ENCODE assay signal across 7 cellular contexts in genomic region chr4:167896260-167896659, GRCh38.
DNase-seq lines count a peak whose midpoint lies in the region; ATAC-seq, FAIRE-seq and TF ChIP-seq lines count a peak whose summit lies in the region.
"Not testable (repeated sequence)": the region's sequence is repeated elsewhere in the genome, so short reads cannot be mapped to it uniquely, and the experiment has no call there.

No MANE protein-coding gene starts in this region.

- H3K79me1 ChIP-seq in neuronal stem cell (ENCODE audit: low read depth, low read length): not testable (repeated sequence)

- H4K8ac ChIP-seq in neuronal stem cell (ENCODE audit: low read depth, low read length): not testable (repeated sequence)

- H3K4me3 Mint-ChIP-seq in endodermal cell: not testable (repeated sequence)

- H3K4ac ChIP-seq in neuronal stem cell (ENCODE audit: low read length): not testable (repeated sequence)

- H4K20me1 ChIP-seq in HCT116 (ENCODE audit: insufficient read depth): not testable (repeated sequence)

- BruUV-seq in HCT116 (replicated peaks; lab: Mats Ljungman, UMichigan): not testable (repeated sequence)

- not testable (repeated sequence) for TF ChIP-seq POLR2A in HCT116 (IDR thresholded peaks at IDR 0.05; ENCODE audit: borderline replicate concordance, extremely low read depth, insufficient read depth, insufficient read length); body of pancreas (IDR thresholded peaks at IDR 0.05); esophagus squamous epithelium (IDR thresholded peaks at IDR 0.05)

- CTCF ChIA-PET in HCT116 (lab: Charles Lee): not testable (repeated sequence)

- intact Hi-C loops in HCT116 (cut with micrococcal nuclease); body of pancreas (cut with DNase I); esophagus squamous epithelium (cut with DNase I): not testable (repeated sequence)

- H2AK5ac ChIP-seq in neuronal stem cell (ENCODE audit: low read depth, low read length): not testable (repeated sequence)

- not testable (repeated sequence) for H3K9me3 ChIP-seq in HCT116 (ENCODE audit: control insufficient read depth in 1 of 2, insufficient read depth in 1 of 2, low read depth in 1 of 2, low read length in 2 of 2); body of pancreas; endodermal cell (ENCODE audit: control insufficient read depth, low read length); esophagus squamous epithelium; mesodermal cell (ENCODE audit: control insufficient read depth, low read length); neuronal stem cell (replicated peaks in 1 of 2; ENCODE audit: control insufficient read depth in 2 of 2, insufficient read depth in 1 of 2, low read depth in 1 of 2, low read length in 2 of 2)

- 24 to 28% methylated on average over 3 of the region's 3 CpGs for WGBS in body of pancreas, 2 donors
- 89% methylated on average over 1 of the region's 3 CpGs; no CpG with 5 or more reads in 1 of the 2 experiments for WGBS in endodermal cell (ENCODE audit: insufficient coverage in 1 of 2, insufficient read length in 1 of 2), 2 experiments
- WGBS in esophagus squamous epithelium, 2 donors: 10 to 20% methylated on average over 3 of the region's 3 CpGs
- no CpG with 5 or more reads among the region's 3 CpGs for WGBS in mesodermal cell (ENCODE audit: insufficient coverage in 2 of 2), 2 experiments
- no CpG with 5 or more reads among the region's 3 CpGs for WGBS in neuronal stem cell (ENCODE audit: extremely low coverage in 2 of 2, insufficient read length in 2 of 2, insufficient replicate concordance in 1 of 2), 2 donors

- RAD21 ChIA-PET in HCT116 (lab: Charles Lee; ENCODE audit: low non-redundant PET in 1 of 2, low total read pairs in 2 of 2, uncharacterized antibody in 2 of 2, unreplicated experiment in 2 of 2): not testable (repeated sequence)

- H3K27me3 ChIP-seq in HCT116 (ENCODE audit: insufficient read depth, low read length); body of pancreas; endodermal cell (ENCODE audit: control insufficient read depth, insufficient read depth, low read length, poor library complexity, severe bottlenecking); esophagus squamous epithelium; neuronal stem cell (ENCODE audit: control insufficient read depth in 3 of 3, insufficient read depth in 3 of 3, low read depth in 1 of 3, low read length in 3 of 3): not testable (repeated sequence)

- H3K9ac ChIP-seq in HCT116 (ENCODE audit: low read length); endodermal cell (ENCODE audit: extremely low read depth, low read length, poor library complexity, severe bottlenecking); neuronal stem cell (ENCODE audit: low read depth, low read length, poor library complexity): not testable (repeated sequence)

- H4K91ac ChIP-seq in neuronal stem cell (ENCODE audit: low read depth, low read length, poor library complexity): not testable (repeated sequence)

- H3K23ac ChIP-seq in neuronal stem cell (ENCODE audit: low read depth, low read length, poor library complexity): not testable (repeated sequence)

- POLR2A ChIA-PET in HCT116 (lab: Charles Lee): not testable (repeated sequence)

- FAIRE-seq in RCC 7860 (lab: Jason Lieb, UNC): peak; percentile 4

- H3K27ac ChIP-seq in HCT116 (ENCODE audit: low read depth, low read length): peak overlapping the region; percentile 73
- peak overlapping the region in 3 of 4 donors; percentile 40 to 61 (median 50) for H3K27ac ChIP-seq in body of pancreas
- H3K27ac ChIP-seq in endodermal cell (ENCODE audit: low read depth, low read length): not testable (repeated sequence)
- peak overlapping the region; percentile 69 to 80 (median 71) for H3K27ac ChIP-seq in esophagus squamous epithelium
- peak overlapping the region; percentile 90 for H3K27ac ChIP-seq in mesodermal cell (ENCODE audit: low read depth, low read length, severe bottlenecking)
- peak overlapping the region; percentile 63 for H3K27ac ChIP-seq in neuronal stem cell (replicated peaks; ENCODE audit: low read length)

- peak overlapping the region; percentile 88 for H3K27ac Mint-ChIP-seq in endodermal cell

- H3K4me3 ChIP-seq in HCT116 (replicated peaks in 1 of 2; ENCODE audit: low read depth in 1 of 2, low read length in 2 of 2); body of pancreas; esophagus squamous epithelium; mesodermal cell (ENCODE audit: extremely low read depth, insufficient read depth, low read length, poor library complexity, severe bottlenecking); neuronal stem cell (ENCODE audit: low read length in 2 of 2): not testable (repeated sequence)
- peak overlapping the region; percentile 26 for H3K4me3 ChIP-seq in endodermal cell (ENCODE audit: low read length)

- H3K79me2 ChIP-seq in HCT116 (ENCODE audit: insufficient read depth, low read length): not testable (repeated sequence)

- H3K4me1 Mint-ChIP-seq in endodermal cell: peaks cover 17% of the 10 kb centered on the region

- not testable (repeated sequence) for H2AFZ ChIP-seq in HCT116 (ENCODE audit: low read depth, low read length, poor library complexity, severe bottlenecking)
- peak overlapping the region; percentile 78 for H2AFZ ChIP-seq in neuronal stem cell (ENCODE audit: low read length)

- H3K18ac ChIP-seq in neuronal stem cell (ENCODE audit: low read length): not testable (repeated sequence)

- TF ChIP-seq RAD21 in HCT116 (IDR thresholded peaks at IDR 0.05; ENCODE audit: low read depth): not testable (repeated sequence)

- not testable (repeated sequence) for ATAC-seq in HCT116
- ATAC-seq in body of pancreas: peak; percentile 50

- H3K27me3 Mint-ChIP-seq in endodermal cell (ENCODE audit: insufficient read depth): not testable (repeated sequence)

- not testable (repeated sequence) for H3K36me3 ChIP-seq in HCT116 (ENCODE audit: control insufficient read depth in 1 of 2, insufficient read depth in 2 of 2, low read length in 2 of 2); body of pancreas (replicated peaks in 1 of 2; ENCODE audit: insufficient read depth in 1 of 2, low read depth in 2 of 2); endodermal cell (ENCODE audit: control insufficient read depth, insufficient read depth, low read length); esophagus squamous epithelium; mesodermal cell (ENCODE audit: control insufficient read depth, insufficient read depth, low read length); neuronal stem cell (replicated peaks in 1 of 2; ENCODE audit: control insufficient read depth in 2 of 2, insufficient read depth in 2 of 2, low read length in 2 of 2)

- not testable (repeated sequence) for H3K14ac ChIP-seq in neuronal stem cell (ENCODE audit: low read length)

- H3K4me1 ChIP-seq in HCT116 (ENCODE audit: control insufficient read depth in 1 of 2, insufficient read depth in 2 of 2, low read length in 2 of 2) (peaks cover 15 to 22% of the 10 kb centered on the region in 2 experiments), body of pancreas (peaks cover 20% of the 10 kb centered on the region), esophagus squamous epithelium (peaks cover 10 to 36% (median 11%) of the 10 kb centered on the region in 3 donors), neuronal stem cell (ENCODE audit: control insufficient read depth in 2 of 2, insufficient read depth in 1 of 2, low read depth in 1 of 2, low read length in 2 of 2) (peaks cover 2 to 11% of the 10 kb centered on the region in 2 donors)
- H3K4me1 ChIP-seq in endodermal cell (ENCODE audit: control insufficient read depth, insufficient read depth, low read length); mesodermal cell (ENCODE audit: control insufficient read depth, insufficient read depth, low read length, poor library complexity, severe bottlenecking): not testable (repeated sequence)

- not testable (repeated sequence) for H2BK120ac ChIP-seq in neuronal stem cell (ENCODE audit: low read depth, low read length)

- not testable (repeated sequence) for H2BK5ac ChIP-seq in neuronal stem cell (ENCODE audit: low read length)

- not testable (repeated sequence) for H3K9me2 ChIP-seq in HCT116 (ENCODE audit: insufficient read depth)

- not testable (repeated sequence) for H3K36me3 Mint-ChIP-seq in endodermal cell (ENCODE audit: low read depth)

- TF ChIP-seq CTCF in HCT116 (IDR thresholded peaks at IDR 0.05 in 2 of 3, conservative IDR thresholded peaks at IDR 0.05 in 1 of 3; ENCODE audit: borderline replicate concordance in 1 of 3, insufficient read depth in 1 of 3, low read depth in 2 of 3, low read length in 2 of 3); body of pancreas (IDR thresholded peaks at IDR 0.05); endodermal cell (conservative IDR thresholded peaks at IDR 0.05); esophagus squamous epithelium (IDR thresholded peaks at IDR 0.05): not testable (repeated sequence)

- H3K9me3 Mint-ChIP-seq in endodermal cell: not testable (repeated sequence)

- H2BK12ac ChIP-seq in neuronal stem cell (ENCODE audit: low read length): not testable (repeated sequence)

- not testable (repeated sequence) for DNase-seq in HCT116 (ENCODE audit: low read depth, low spot score); RCC 7860 (ENCODE audit: low spot score); endodermal cell; esophagus squamous epithelium (lab: John Stamatoyannopoulos, UW); neuronal stem cell (ENCODE audit: low spot score)
- peak; percentile 35 to 69 (median 39) for DNase-seq in body of pancreas

- H3K4me2 ChIP-seq in HCT116 (ENCODE audit: low read length); neuronal stem cell (ENCODE audit: insufficient read depth, low read length, poor library complexity, severe bottlenecking): not testable (repeated sequence)

- H2BK15ac ChIP-seq in neuronal stem cell (ENCODE audit: low read length): not testable (repeated sequence)
